In genomic region chr7:8885480-8885879, GRCh38 we compare ENCODE assay signal across 2 cellular contexts.
TF ChIP-seq lines count a peak whose summit lies in the region.

No MANE protein-coding gene starts in this region.

TF ChIP-seq in WTC11, 78 proteins besides CTCF, POLR2A, EP300 and RAD21:
- TF ChIP-seq ATF6 (CRISPR knock-in tag; IDR thresholded peaks at IDR 0.05) (no peak), ZNF532 (CRISPR knock-in tag; IDR thresholded peaks at IDR 0.05; ENCODE audit: borderline replicate concordance) (no peak), FOXJ3 (CRISPR knock-in tag; IDR thresholded peaks at IDR 0.05; ENCODE audit: borderline replicate concordance) (no peak), ZBTB43 (CRISPR knock-in tag; IDR thresholded peaks at IDR 0.05) (no peak)
- TF ChIP-seq, protein P1, sequence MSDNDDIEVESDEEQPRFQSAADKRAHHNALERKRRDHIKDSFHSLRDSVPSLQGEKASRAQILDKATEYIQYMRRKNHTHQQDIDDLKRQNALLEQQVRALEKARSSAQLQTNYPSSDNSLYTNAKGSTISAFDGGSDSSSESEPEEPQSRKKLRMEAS (CRISPR knock-in tag; IDR thresholded peaks at IDR 0.05), result no peak
TF ChIP-seq in WTC11: peak in this region for 0.

TF ChIP-seq in neural cell, 6 proteins besides CTCF, POLR2A, EP300 and RAD21:
- TF ChIP-seq, protein P2, sequence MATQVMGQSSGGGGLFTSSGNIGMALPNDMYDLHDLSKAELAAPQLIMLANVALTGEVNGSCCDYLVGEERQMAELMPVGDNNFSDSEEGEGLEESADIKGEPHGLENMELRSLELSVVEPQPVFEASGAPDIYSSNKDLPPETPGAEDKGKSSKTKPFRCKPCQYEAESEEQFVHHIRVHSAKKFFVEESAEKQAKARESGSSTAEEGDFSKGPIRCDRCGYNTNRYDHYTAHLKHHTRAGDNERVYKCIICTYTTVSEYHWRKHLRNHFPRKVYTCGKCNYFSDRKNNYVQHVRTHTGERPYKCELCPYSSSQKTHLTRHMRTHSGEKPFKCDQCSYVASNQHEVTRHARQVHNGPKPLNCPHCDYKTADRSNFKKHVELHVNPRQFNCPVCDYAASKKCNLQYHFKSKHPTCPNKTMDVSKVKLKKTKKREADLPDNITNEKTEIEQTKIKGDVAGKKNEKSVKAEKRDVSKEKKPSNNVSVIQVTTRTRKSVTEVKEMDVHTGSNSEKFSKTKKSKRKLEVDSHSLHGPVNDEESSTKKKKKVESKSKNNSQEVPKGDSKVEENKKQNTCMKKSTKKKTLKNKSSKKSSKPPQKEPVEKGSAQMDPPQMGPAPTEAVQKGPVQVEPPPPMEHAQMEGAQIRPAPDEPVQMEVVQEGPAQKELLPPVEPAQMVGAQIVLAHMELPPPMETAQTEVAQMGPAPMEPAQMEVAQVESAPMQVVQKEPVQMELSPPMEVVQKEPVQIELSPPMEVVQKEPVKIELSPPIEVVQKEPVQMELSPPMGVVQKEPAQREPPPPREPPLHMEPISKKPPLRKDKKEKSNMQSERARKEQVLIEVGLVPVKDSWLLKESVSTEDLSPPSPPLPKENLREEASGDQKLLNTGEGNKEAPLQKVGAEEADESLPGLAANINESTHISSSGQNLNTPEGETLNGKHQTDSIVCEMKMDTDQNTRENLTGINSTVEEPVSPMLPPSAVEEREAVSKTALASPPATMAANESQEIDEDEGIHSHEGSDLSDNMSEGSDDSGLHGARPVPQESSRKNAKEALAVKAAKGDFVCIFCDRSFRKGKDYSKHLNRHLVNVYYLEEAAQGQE (IDR thresholded peaks at IDR 0.05; ENCODE audit: borderline replicate concordance), result peak; percentile 100
- no peak for TF ChIP-seq SMC3 (conservative IDR thresholded peaks at IDR 0.05; ENCODE audit: poor library complexity)
- TF ChIP-seq EZH2 (IDR thresholded peaks at IDR 0.05; ENCODE audit: borderline replicate concordance, insufficient read depth, low read length, poor library complexity, severe bottlenecking), result no peak
- TF ChIP-seq TAF1 (IDR thresholded peaks at IDR 0.05; ENCODE audit: low read depth), result no peak
- TF ChIP-seq POLR2AphosphoS5 (IDR thresholded peaks at IDR 0.05), result peak; percentile 83
- no peak for TF ChIP-seq MXI1 (conservative IDR thresholded peaks at IDR 0.05; ENCODE audit: poor library complexity, severe bottlenecking)
